ENCODE assay signal across 13 cellular contexts in the genomic region with DNA sequence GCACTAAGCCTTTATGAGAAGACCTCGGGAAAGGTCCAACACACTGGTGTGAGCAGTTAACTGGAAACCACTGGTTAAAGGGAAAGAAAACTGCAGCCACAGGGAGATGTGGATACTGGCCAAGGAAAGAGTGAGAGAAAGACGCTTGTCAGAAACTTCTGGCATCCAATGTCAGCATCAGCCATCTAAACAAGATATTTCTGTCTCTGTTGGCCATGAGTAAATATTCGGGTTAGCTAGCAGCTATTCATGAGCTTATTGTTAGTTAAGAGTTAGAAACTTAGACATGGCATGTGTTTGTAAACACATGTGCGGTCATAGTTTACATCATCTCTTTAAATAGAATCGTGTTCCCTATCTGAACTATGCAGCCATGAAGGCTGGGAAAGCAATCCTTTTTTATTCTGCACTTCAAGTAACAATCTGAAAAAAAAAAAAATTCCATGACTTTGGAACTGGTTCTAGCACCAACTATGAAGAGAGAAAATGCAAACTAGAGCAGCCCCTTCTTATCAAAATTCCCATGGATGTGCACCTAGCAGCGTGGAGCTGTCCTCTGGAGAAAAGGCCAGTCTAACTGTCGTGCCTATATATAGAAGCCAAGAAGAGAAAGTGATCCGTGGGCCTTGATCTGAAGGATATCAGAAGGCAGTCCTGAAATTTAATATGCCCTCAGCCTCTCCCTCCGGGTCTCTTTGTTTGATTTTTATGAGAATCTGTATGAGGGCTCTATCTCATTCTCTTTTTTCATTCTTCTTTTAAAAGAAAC.
DNase-seq lines count a peak whose midpoint lies in the region; ATAC-seq and TF ChIP-seq lines count a peak whose summit lies in the region.
"Had no signal": no experiment of that assay in that cellular context is flagged by ENCODE, and none has a peak within 500 bp of the region (broad histone marks: within the 10 kb centered on the region; RNA-seq: fewer than 3 reads in every experiment).

No MANE protein-coding gene starts in this region.

- H3K27ac ChIP-seq in AG04450 (ENCODE audit: low read depth, low read length) = peak overlapping the region; percentile 79
- H3K27ac ChIP-seq: WERI-Rb-1 had no signal

- no peak overlapping the region; the same call in 1 of the 2 replicates for H3K4me3 ChIP-seq in AG04450 (ENCODE audit: low read depth, low read length)
- H3K4me3 ChIP-seq in fibroblast of pulmonary artery (replicated peaks; ENCODE audit: low read depth, low read length) = peak overlapping the region; percentile 7

- CTCF ChIA-PET in AG04450 (lab: Charles Lee) = interaction anchor here (0.6 to 1.0 kb wide), 3 partner anchors 16 to 171 kb away, joined by 3 read pairs; no protein-coding TSS in a partner anchor

- H3K27me3 ChIP-seq in AG04450 (ENCODE audit: control insufficient read depth, insufficient read depth, low read length) = no peaks in the 10 kb centered on the region

- H3K9me3 ChIP-seq in AG04450 (ENCODE audit: control insufficient read depth, insufficient read depth, low read length) = peaks cover 9% of the 10 kb centered on the region; the same call in 1 of the 2 replicates

- DNase-seq in AG04450 (ENCODE audit: low read depth, low spot score) = peak; percentile 74
- DNase-seq in amniotic epithelial cell (ENCODE audit: low read depth) = peak; percentile 86
- peak; percentile 83 for DNase-seq in fibroblast of pulmonary artery (ENCODE audit: low read depth)
- DNase-seq in inferior parietal cortex (ENCODE audit: extremely low spot score) = no peak
- DNase-seq in effector CD4-positive, alpha-beta T cell = no peak
- DNase-seq: natural killer cell; NCI-H187 treated with DMSO at 0.1 percent for 48 hours; stimulated activated CD4-positive, alpha-beta T cell treated with anti-CD3 and anti-CD28 coated beads, Interleukin-2, amount 100 ng/mL, for 48 hours; trophoblast cell; WERI-Rb-1 had no signal

- TF ChIP-seq CTCF in AG04450 (IDR thresholded peaks at IDR 0.05; ENCODE audit: low read depth, low read length) = no peak
- TF ChIP-seq CTCF in fibroblast of pulmonary artery (IDR thresholded peaks at IDR 0.05; ENCODE audit: low read length, missing control alignments) = no peak
- TF ChIP-seq CTCF in nephron (IDR thresholded peaks at IDR 0.05; ENCODE audit: unreplicated experiment in 3 of 3) = no peak

- no peaks in the 10 kb centered on the region for H3K36me3 Mint-ChIP-seq in nephron (ENCODE audit: low read depth)
- H3K36me3 Mint-ChIP-seq: natural killer cell had no signal

- ATAC-seq in HG03196 (IDR thresholded peaks at IDR 0.05; ENCODE audit: unreplicated experiment) (no peak), GM21515 (IDR thresholded peaks at IDR 0.05; ENCODE audit: unreplicated experiment) (no peak)
- ATAC-seq: natural killer cell had no signal

- peak overlapping the region in 1 of 3 experiments; percentile 40 for H3K4me3 Mint-ChIP-seq in nephron
- H3K4me3 Mint-ChIP-seq: natural killer cell had no signal

- H3K27ac Mint-ChIP-seq in nephron = peak overlapping the region in 2 of 3 experiments; percentile 79
- H3K27ac Mint-ChIP-seq: natural killer cell had no signal

- POLR2A ChIA-PET in AG04450 (lab: Yijun Ruan, JAX) = interaction anchor here (0.6 to 0.8 kb wide), 3 partner anchors 65 to 97 kb away, joined by 3 read pairs; partner anchors contain the start of gene RFX8

- H3K27me3 Mint-ChIP-seq in nephron (ENCODE audit: low read depth) = no peaks in the 10 kb centered on the region

- H3K9me3 Mint-ChIP-seq in nephron = no peaks in the 10 kb centered on the region

- H3K4me1 Mint-ChIP-seq in nephron = peaks cover 29% of the 10 kb centered on the region

Comparison
In these comparisons a context has a peak if more than half of its experiments do, and no peak if none do; other contexts are left out.
1. DNase-seq: peak in AG04450 (single experiment), amniotic epithelial cell (single experiment) and fibroblast of pulmonary artery (single experiment); none in inferior parietal cortex (single experiment) and effector CD4-positive, alpha-beta T cell (single experiment).